In the genomic region with DNA sequence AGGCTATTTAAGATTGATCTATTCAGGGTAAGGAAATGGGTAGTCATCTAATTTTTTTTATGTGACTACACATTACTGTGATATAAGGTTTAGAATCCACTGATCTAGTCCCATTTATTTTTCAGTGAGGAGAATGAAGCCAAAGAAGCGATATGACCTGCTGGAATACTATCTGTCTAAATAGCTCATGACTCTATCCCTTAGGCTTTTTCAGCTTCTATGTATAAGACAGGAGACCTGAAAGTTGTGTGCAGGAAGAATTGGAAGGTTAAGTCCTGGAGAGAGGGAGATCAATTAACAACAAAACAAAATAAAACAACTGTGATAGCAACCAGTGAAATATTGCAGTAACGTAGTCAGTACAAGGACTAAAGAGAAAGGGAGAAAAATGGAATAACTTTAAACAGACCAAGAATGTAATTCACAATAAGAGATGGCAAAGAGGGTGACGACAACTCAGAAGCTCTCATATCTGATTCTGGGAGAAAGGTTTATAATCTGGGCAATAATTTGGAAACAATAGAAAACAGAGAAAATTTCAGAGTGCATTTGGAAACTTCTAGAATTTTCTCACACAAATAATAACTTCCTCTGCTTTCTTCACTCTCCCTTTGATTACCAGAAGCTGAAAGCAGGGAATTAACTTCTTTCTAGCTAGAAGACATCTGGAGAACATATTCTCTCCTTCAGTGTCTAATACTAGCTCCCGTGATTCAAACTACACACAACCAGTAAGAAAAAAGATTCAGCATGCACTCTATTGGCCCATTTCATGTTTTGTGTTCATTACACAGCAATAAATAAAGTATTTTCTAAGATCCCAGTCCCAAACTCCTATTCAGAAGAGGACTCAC, we compare ENCODE assay signal across 8 cellular contexts. TPM values are rescaled to one million over a fixed set of nuclear protein-coding genes. Genes with fewer than 3 reads are reported as not detected.
DNase-seq lines count a peak whose midpoint lies in the region; ATAC-seq and TF ChIP-seq lines count a peak whose summit lies in the region.

No MANE protein-coding gene starts in this region.

- H3K79me2 ChIP-seq in OCI-LY1 (ENCODE audit: insufficient read depth, low read length), result no peaks in the 10 kb centered on the region

- no peaks in the 10 kb centered on the region for H3F3A ChIP-seq in OCI-LY1 (ENCODE audit: insufficient read depth, low read length)

- no peak overlapping the region for H3K9ac ChIP-seq in OCI-LY1 (ENCODE audit: low read length)

- H3K4me2 ChIP-seq in OCI-LY1 (ENCODE audit: low read length), result 0 out of 2 replicates have a peak overlapping the region, but pooled peaks have one; percentile 4

- no peak for TF ChIP-seq POLR2A in suprapubic skin (IDR thresholded peaks at IDR 0.05)

- H2AFZ ChIP-seq in OCI-LY1 (ENCODE audit: low read length), result no peak overlapping the region

- H3K4me3 ChIP-seq in OCI-LY1 (ENCODE audit: low read depth, low read length, poor library complexity, severe bottlenecking) (no peak overlapping the region), foreskin fibroblast (ENCODE audit: low read depth in 1 of 2, low read length in 2 of 2) (peak overlapping the region; percentile 48 to 56), suprapubic skin (peak overlapping the region; percentile 42)

- H3K9me2 ChIP-seq in OCI-LY1 (ENCODE audit: low read depth, low read length), result no peaks in the 10 kb centered on the region

- H3K27ac ChIP-seq in OCI-LY1 (ENCODE audit: low read depth, low read length, poor library complexity, severe bottlenecking) (no peak overlapping the region), suprapubic skin (peak overlapping the region; percentile 61)

- H3K36me3 ChIP-seq in OCI-LY1 (ENCODE audit: insufficient read depth, low read length) (no peaks in the 10 kb centered on the region), suprapubic skin (no peaks in the 10 kb centered on the region)

- H3K4me1 ChIP-seq in OCI-LY1 (ENCODE audit: insufficient read depth, low read length, severe bottlenecking) (no peaks in the 10 kb centered on the region), suprapubic skin (peaks cover 15% of the 10 kb centered on the region)

- DNase-seq in NCI-H2029 treated with DMSO at 0.1 percent for 48 hours (lab: John Stamatoyannopoulos, UW), result peak; percentile 10
- DNase-seq in NCI-H2029 (lab: John Stamatoyannopoulos, UW), result no peak
- DNase-seq in foreskin fibroblast, result peak in 1 of 2 donors; percentile 61
- no peak for DNase-seq in suprapubic skin (ENCODE audit: low spot score in 2 of 2)
- no peak for DNase-seq in NCI-H226
- DNase-seq in C1 segment of cervical spinal cord (lab: John Stamatoyannopoulos, UW), result no peak

- ATAC-seq in HG03039 (IDR thresholded peaks at IDR 0.05; ENCODE audit: unreplicated experiment), result no peak

- TF ChIP-seq EP300 in suprapubic skin (IDR thresholded peaks at IDR 0.05), result no peak

- H3K9me3 ChIP-seq in OCI-LY1 (ENCODE audit: low read length) (no peaks in the 10 kb centered on the region), suprapubic skin (no peaks in the 10 kb centered on the region)

- H3K27me3 ChIP-seq in OCI-LY1 (ENCODE audit: insufficient read depth, low read length) (no peaks in the 10 kb centered on the region), suprapubic skin (no peaks in the 10 kb centered on the region)

- H4K20me1 ChIP-seq in OCI-LY1 (ENCODE audit: insufficient read depth, low read length), result no peaks in the 10 kb centered on the region

- 23% methylated on average over 4 of the region's 4 CpGs for WGBS in suprapubic skin

- TF ChIP-seq CTCF in OCI-LY1 (IDR thresholded peaks at IDR 0.05; ENCODE audit: low read length) (no peak), foreskin fibroblast (IDR thresholded peaks at IDR 0.05; ENCODE audit: low read depth, low read length) (no peak), suprapubic skin (IDR thresholded peaks at IDR 0.05) (no peak)

RNA-seq across cellular contexts. Expression of a gene that starts 19.2 kb away (rescaled TPM):
- total RNA-seq in suprapubic skin, result not detected

RNA-seq across cellular contexts. Expression of a gene that starts 50.9 kb away (rescaled TPM):
- total RNA-seq in suprapubic skin, result 100 to 1,000 TPM in 3 of 4 donors, 10 to 100 TPM in 1; 98.3 to 272 (median 129) TPM
